In genomic region chr10:44185315-44185666, GRCh38 we compare ENCODE assay signal across 5 cellular contexts.
"Had no signal": no experiment of that assay in that cellular context is flagged by ENCODE, and none has a peak within 500 bp of the region (broad histone marks: within the 10 kb centered on the region; RNA-seq: fewer than 3 reads in every experiment).

No MANE protein-coding gene starts in this region.

- H3K4me3 ChIP-seq: K562 had no signal

- DNase-seq: IMR-90, KBM-7, KG1 had no signal

- H3K27ac ChIP-seq: HL-60 had no signal
